8 cellular contexts compared by ENCODE assay signal in the genomic region with DNA sequence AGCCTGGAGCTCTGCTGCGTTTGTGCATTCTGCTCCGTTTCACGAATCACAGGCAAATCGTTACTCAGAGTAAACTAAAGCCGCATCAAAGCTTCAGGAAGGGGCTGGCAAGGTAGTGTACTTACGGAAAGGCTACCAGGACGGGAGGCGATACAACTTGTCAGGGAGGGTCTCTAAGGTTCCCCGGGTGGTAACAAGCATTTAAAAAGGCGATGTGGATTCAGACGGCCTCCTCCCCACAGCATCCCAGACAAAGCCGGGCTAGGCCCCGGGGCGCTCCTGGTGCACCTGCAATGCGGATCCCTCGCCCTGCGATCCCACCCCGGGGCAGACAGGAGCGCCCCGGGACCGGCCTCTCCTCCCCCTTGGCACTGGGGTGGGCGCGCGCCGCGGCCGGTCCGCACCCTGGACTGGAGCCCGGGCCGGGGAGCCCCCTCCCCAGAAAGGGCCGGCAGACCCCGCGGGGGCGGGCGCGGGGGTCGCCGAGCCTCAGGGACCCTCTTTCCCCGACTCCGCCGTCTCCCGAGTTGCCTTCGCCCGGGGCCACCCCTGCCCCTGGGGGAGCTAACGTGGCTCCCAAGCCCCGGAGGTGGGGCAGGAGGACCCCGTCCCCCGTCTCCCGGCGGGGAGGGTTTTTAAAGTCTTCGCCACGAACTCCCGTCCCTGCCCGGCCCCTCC. TPM values are rescaled to one million over a fixed set of nuclear protein-coding genes. Genes with fewer than 3 reads are reported as not detected.
DNase-seq lines count a peak whose midpoint lies in the region.

No MANE protein-coding gene starts in this region.

- peak overlapping the region; percentile 98 for H3K4me2 ChIP-seq in mesenchymal stem cell (ENCODE audit: low read length, poor library complexity, severe bottlenecking)

- no peak overlapping the region for H2AK5ac ChIP-seq in mesenchymal stem cell (ENCODE audit: low read length, severe bottlenecking)

- DNase-seq in EL (peak; percentile 50), HCEC 1CT (peak; percentile 28), NCI-H1417 treated with DMSO at 0.1 percent for 48 hours (lab: John Stamatoyannopoulos, UW) (peak; percentile 29), mesenchymal stem cell (peak; percentile 63)
- DNase-seq in activated CD4-positive, alpha-beta memory T cell treated with anti-CD3 and anti-CD28 coated beads, Interleukin-2, amount 10 ng/mL, durations not matched to agents 7 days and 5 days = peak; percentile 37
- peak; percentile 21 for DNase-seq in effector CD4-positive, alpha-beta T cell
- DNase-seq in stimulated activated naive CD4-positive, alpha-beta T cell treated with Interleukin-2 at 50 U/mL for 16 hours (lab: John Stamatoyannopoulos, UW) = peak; percentile 9
- no peak for DNase-seq in activated CD4-positive, CD25-positive, alpha-beta regulatory T cell (lab: John Stamatoyannopoulos, UW)

- peak overlapping the region; percentile 45 for H4K91ac ChIP-seq in mesenchymal stem cell (ENCODE audit: low read length)

- no peaks in the 10 kb centered on the region for H3K9me3 Mint-ChIP-seq in activated CD4-positive, alpha-beta memory T cell treated with anti-CD3 and anti-CD28 coated beads, Interleukin-2, amount 10 ng/mL, durations not matched to agents 7 days and 5 days

- peaks cover 2% of the 10 kb centered on the region for H3K4me1 ChIP-seq in mesenchymal stem cell (ENCODE audit: control insufficient read depth, insufficient read depth, low read depth, low read length)

- CTCF ChIA-PET in activated CD4-positive, alpha-beta memory T cell treated with anti-CD3 and anti-CD28 coated beads, Interleukin-2, amount 10 ng/mL, durations not matched to agents 7 days and 5 days (lab: Charles Lee) = interaction anchor here (0.8 to 1.3 kb wide), 3 partner anchors 12 to 35 kb away, joined by 3 to 5 read pairs (median 4); no protein-coding TSS in a partner anchor

- H3K9ac ChIP-seq in mesenchymal stem cell (ENCODE audit: low read length) = peak overlapping the region; percentile 91

- H2AFZ ChIP-seq in mesenchymal stem cell (ENCODE audit: low read depth, low read length) = no peak overlapping the region

- no peaks in the 10 kb centered on the region for H3K27me3 Mint-ChIP-seq in activated CD4-positive, alpha-beta memory T cell treated with anti-CD3 and anti-CD28 coated beads, Interleukin-2, amount 10 ng/mL, durations not matched to agents 7 days and 5 days

- no peaks in the 10 kb centered on the region for H3K9me3 ChIP-seq in mesenchymal stem cell (ENCODE audit: control insufficient read depth, low read length)

- peak overlapping the region; percentile 77 to 93 for H3K4ac ChIP-seq in mesenchymal stem cell (ENCODE audit: low read depth in 1 of 2, low read length in 2 of 2)

- peak overlapping the region; percentile 52 for H3K27ac Mint-ChIP-seq in activated CD4-positive, alpha-beta memory T cell treated with anti-CD3 and anti-CD28 coated beads, Interleukin-2, amount 10 ng/mL, durations not matched to agents 7 days and 5 days

- H3K27me3 ChIP-seq in mesenchymal stem cell (ENCODE audit: control insufficient read depth in 1 of 2, insufficient read depth in 1 of 2, low read length in 2 of 2) = no peaks in the 10 kb centered on the region

- H3K4me3 Mint-ChIP-seq in activated CD4-positive, alpha-beta memory T cell treated with anti-CD3 and anti-CD28 coated beads, Interleukin-2, amount 10 ng/mL, durations not matched to agents 7 days and 5 days = peak overlapping the region; percentile 77

- peak overlapping the region; percentile 9 for H3K27ac ChIP-seq in mesenchymal stem cell (ENCODE audit: low read length, poor library complexity, severe bottlenecking)

- peak overlapping the region; percentile 59 for H4K8ac ChIP-seq in mesenchymal stem cell (ENCODE audit: low read length)

- 0% methylated on average over 42 of the region's 54 CpGs for WGBS in mesenchymal stem cell

- H3K14ac ChIP-seq in mesenchymal stem cell (ENCODE audit: low read length in 2 of 2) = peak overlapping the region; percentile 60 to 100

- peaks cover 19% of the 10 kb centered on the region for H3K79me1 ChIP-seq in mesenchymal stem cell (replicated peaks; ENCODE audit: low read length, poor library complexity, severe bottlenecking)

- peaks cover 20% of the 10 kb centered on the region for H3K36me3 Mint-ChIP-seq in activated CD4-positive, alpha-beta memory T cell treated with anti-CD3 and anti-CD28 coated beads, Interleukin-2, amount 10 ng/mL, durations not matched to agents 7 days and 5 days (ENCODE audit: low read depth)

- peaks cover 0 to 25% of the 10 kb centered on the region in 2 experiments for H3K36me3 ChIP-seq in mesenchymal stem cell (ENCODE audit: control insufficient read depth in 1 of 2, insufficient read depth in 2 of 2, low read depth in 1 of 2, low read length in 2 of 2)

- peak overlapping the region; percentile 91 to 92 for H3K4me3 ChIP-seq in mesenchymal stem cell (ENCODE audit: insufficient read depth in 1 of 2, low read depth in 1 of 2, low read length in 2 of 2)

- H2BK120ac ChIP-seq in mesenchymal stem cell (ENCODE audit: low read depth, low read length) = peak overlapping the region; percentile 87

- no peak overlapping the region for H3K23ac ChIP-seq in mesenchymal stem cell (ENCODE audit: low read length in 2 of 2)

- peak overlapping the region; percentile 21 for H2BK15ac ChIP-seq in mesenchymal stem cell (ENCODE audit: low read depth, poor library complexity, severe bottlenecking)

- H2BK5ac ChIP-seq in mesenchymal stem cell (ENCODE audit: low read depth, low read length, poor library complexity, severe bottlenecking) = peak overlapping the region; percentile 70

- peak overlapping the region; percentile 0 to 84 for H3K18ac ChIP-seq in mesenchymal stem cell (ENCODE audit: low read depth in 1 of 2, low read length in 2 of 2)

- POLR2A ChIA-PET in activated CD4-positive, alpha-beta memory T cell treated with anti-CD3 and anti-CD28 coated beads, Interleukin-2, amount 10 ng/mL, durations not matched to agents 7 days and 5 days (lab: Charles Lee) = interaction anchor here (1.0 to 2.1 kb wide), 3 partner anchors 33 to 388 kb away, joined by 3 to 19 read pairs (median 4); a partner anchor contains a TSS

- peaks cover 38% of the 10 kb centered on the region for H3K4me1 Mint-ChIP-seq in activated CD4-positive, alpha-beta memory T cell treated with anti-CD3 and anti-CD28 coated beads, Interleukin-2, amount 10 ng/mL, durations not matched to agents 7 days and 5 days

- H2BK12ac ChIP-seq in mesenchymal stem cell (ENCODE audit: low read length in 2 of 2) = peak overlapping the region in 1 of 2 experiments; percentile 72

RNA-seq across cellular contexts. Expression of a gene that starts 0.7 kb away (rescaled TPM):
- 10 to 100 TPM; 20.3 to 20.5 TPM for total RNA-seq in activated CD4-positive, alpha-beta memory T cell treated with anti-CD3 and anti-CD28 coated beads, Interleukin-2, amount 10 ng/mL, durations not matched to agents 7 days and 5 days
- 91.2 TPM for polyA plus RNA-seq in mesenchymal stem cell (2013, experiment 1 of 2)
- 90.8 TPM for polyA plus RNA-seq in mesenchymal stem cell (2013, experiment 2 of 2)

RNA-seq across cellular contexts. Expression of a gene that starts 1.1 kb away (rescaled TPM):
- 10 to 100 TPM; 42.5 to 43.4 TPM for total RNA-seq in activated CD4-positive, alpha-beta memory T cell treated with anti-CD3 and anti-CD28 coated beads, Interleukin-2, amount 10 ng/mL, durations not matched to agents 7 days and 5 days
- 54.7 TPM for polyA plus RNA-seq in mesenchymal stem cell (2013, experiment 1 of 2)
- polyA plus RNA-seq in mesenchymal stem cell (2013, experiment 2 of 2) = 55.2 TPM

Comparison
In these comparisons a context has a peak if more than half of its experiments do, and no peak if none do; other contexts are left out.
1. DNase-seq: peak in EL (single experiment), HCEC 1CT (single experiment), NCI-H1417 treated with DMSO at 0.1 percent for 48 hours (single experiment), activated CD4-positive, alpha-beta memory T cell treated with anti-CD3 and anti-CD28 coated beads, Interleukin-2, amount 10 ng/mL, durations not matched to agents 7 days and 5 days (single experiment), effector CD4-positive, alpha-beta T cell (single experiment), mesenchymal stem cell (single experiment) and stimulated activated naive CD4-positive, alpha-beta T cell treated with Interleukin-2 at 50 U/mL for 16 hours (single experiment); none in activated CD4-positive, CD25-positive, alpha-beta regulatory T cell (0 of 4).